11 cellular contexts compared by ENCODE assay signal in genomic region chr6:3518356-3518841, GRCh38.
A peak's percentile ranks its signal among the peaks of the same experiment; 100 is the strongest.
DNase-seq lines count a peak whose midpoint lies in the region; ATAC-seq and TF ChIP-seq lines count a peak whose summit lies in the region.
"Had no signal": no experiment of that assay in that cellular context is flagged by ENCODE, and none has a peak within 500 bp of the region (broad histone marks: within the 10 kb centered on the region; RNA-seq: fewer than 3 reads in every experiment).

No MANE protein-coding gene starts in this region.

- TF ChIP-seq CTCF in mammary epithelial cell (conservative IDR thresholded peaks at IDR 0.05 in 1 of 2, IDR thresholded peaks at IDR 0.05 in 1 of 2; ENCODE audit: extremely low read depth in 1 of 2, insufficient read depth in 1 of 2, low read depth in 1 of 2, low read length in 2 of 2) (no peak), right atrium auricular region (IDR thresholded peaks at IDR 0.05) (no peak)

- H3K4me3 ChIP-seq in mammary epithelial cell (replicated peaks in 1 of 3; ENCODE audit: insufficient read depth in 1 of 3, low read depth in 2 of 3, low read length in 3 of 3): no peak overlapping the region
- H3K4me3 ChIP-seq in mesenchymal stem cell (ENCODE audit: insufficient read depth in 1 of 2, low read depth in 1 of 2, low read length in 2 of 2): no peak overlapping the region
- H3K4me3 ChIP-seq in right atrium auricular region: no peak overlapping the region

- H3K14ac ChIP-seq in mesenchymal stem cell (ENCODE audit: low read length in 2 of 2): peak overlapping the region in 1 of 2 experiments; percentile 63

- no peaks in the 10 kb centered on the region for H4K20me1 ChIP-seq in mammary epithelial cell (ENCODE audit: insufficient read depth, low read length)

- H2BK12ac ChIP-seq in mesenchymal stem cell (ENCODE audit: low read length in 2 of 2): peak overlapping the region; percentile 11 to 31

- H3K9me3 ChIP-seq in mammary epithelial cell (replicated peaks; ENCODE audit: insufficient read depth, low read length) (no peaks in the 10 kb centered on the region), mesenchymal stem cell (ENCODE audit: control insufficient read depth, low read length) (no peaks in the 10 kb centered on the region), right atrium auricular region (peaks cover 0 to 6% of the 10 kb centered on the region in 2 donors)

- H3K36me3 ChIP-seq in mammary epithelial cell (ENCODE audit: insufficient read depth, low read length) (no peaks in the 10 kb centered on the region), mesenchymal stem cell (ENCODE audit: control insufficient read depth in 1 of 2, insufficient read depth in 2 of 2, low read depth in 1 of 2, low read length in 2 of 2) (no peaks in the 10 kb centered on the region), right atrium auricular region (no peaks in the 10 kb centered on the region)

- H3K79me2 ChIP-seq in mammary epithelial cell (ENCODE audit: insufficient read depth, low read length): no peaks in the 10 kb centered on the region

- no peak overlapping the region for H2BK120ac ChIP-seq in mesenchymal stem cell (ENCODE audit: low read depth, low read length)

- no peak overlapping the region for H2BK5ac ChIP-seq in mesenchymal stem cell (ENCODE audit: low read depth, low read length, poor library complexity, severe bottlenecking)

- CTCF ChIA-PET in mammary epithelial cell (lab: Charles Lee; ENCODE audit: low non-redundant PET): interaction anchor here (0.7 kb wide), 1 partner anchor 233 kb away, joined by 4 read pairs; no protein-coding TSS in a partner anchor

- H3K4ac ChIP-seq in mesenchymal stem cell (ENCODE audit: low read depth in 1 of 2, low read length in 2 of 2): no peak overlapping the region

- peak overlapping the region; percentile 72 for H3K4me2 ChIP-seq in mammary epithelial cell (ENCODE audit: insufficient read depth, low read depth, low read length)
- H3K4me2 ChIP-seq in mesenchymal stem cell (ENCODE audit: low read length, poor library complexity, severe bottlenecking): no peak overlapping the region

- no peak for ATAC-seq in GM21786 (IDR thresholded peaks at IDR 0.05; ENCODE audit: unreplicated experiment)
- ATAC-seq in GM21825 (IDR thresholded peaks at IDR 0.05; ENCODE audit: unreplicated experiment): no peak

- dilution Hi-C loops in mammary epithelial cell (cut with HindIII; ENCODE audit: low sequenced_read_pairs): no loop called here

- peak overlapping the region; percentile 12 for H4K91ac ChIP-seq in mesenchymal stem cell (ENCODE audit: low read length)

- peak overlapping the region; percentile 6 to 92 for H3K18ac ChIP-seq in mesenchymal stem cell (ENCODE audit: low read depth in 1 of 2, low read length in 2 of 2)

- H3K9ac ChIP-seq in mammary epithelial cell (ENCODE audit: insufficient read depth, low read length): peak overlapping the region; percentile 30
- H3K9ac ChIP-seq in mesenchymal stem cell (ENCODE audit: low read length): peak overlapping the region; percentile 55

- H3K4me1 ChIP-seq in mammary epithelial cell (ENCODE audit: insufficient read depth, low read length) (peaks cover 37% of the 10 kb centered on the region), mesenchymal stem cell (ENCODE audit: control insufficient read depth, insufficient read depth, low read depth, low read length) (peaks cover 20% of the 10 kb centered on the region), right atrium auricular region (no peaks in the 10 kb centered on the region)

- intact Hi-C loops in mammary epithelial cell (cut with micrococcal nuclease): loop anchor here (2.0 to 5.0 kb wide), 3 partner anchors 64 to 94 kb away; no protein-coding TSS in a partner anchor

- no TSS peak for BruUV-seq in mammary epithelial cell (replicated peaks; lab: Mats Ljungman, UMichigan)

- H3K27me3 ChIP-seq in mammary epithelial cell (ENCODE audit: insufficient read depth, low read length) (no peaks in the 10 kb centered on the region), mesenchymal stem cell (ENCODE audit: control insufficient read depth in 1 of 2, insufficient read depth in 1 of 2, low read length in 2 of 2) (peaks cover 0 to 1% of the 10 kb centered on the region in 2 experiments), right atrium auricular region (no peaks in the 10 kb centered on the region)

- H3K27ac ChIP-seq in mammary epithelial cell (ENCODE audit: insufficient read depth, low read depth, low read length): peak overlapping the region; percentile 79
- peak overlapping the region; percentile 24 for H3K27ac ChIP-seq in mesenchymal stem cell (ENCODE audit: low read length, poor library complexity, severe bottlenecking)
- H3K27ac ChIP-seq in right atrium auricular region: no peak overlapping the region

- no peaks in the 10 kb centered on the region for H3K79me1 ChIP-seq in mesenchymal stem cell (replicated peaks; ENCODE audit: low read length, poor library complexity, severe bottlenecking)

- WGBS in mammary epithelial cell (ENCODE audit: low coverage, missing lambda C conversion rate): 0% methylated on average over 12 of the region's 12 CpGs
- 49% methylated on average over 12 of the region's 12 CpGs for WGBS in mesenchymal stem cell

- no peak overlapping the region for H2AK5ac ChIP-seq in mesenchymal stem cell (ENCODE audit: low read length, severe bottlenecking)

- no peak overlapping the region for H3K23ac ChIP-seq in mesenchymal stem cell (ENCODE audit: low read length in 2 of 2)

- peak overlapping the region; percentile 33 for H4K8ac ChIP-seq in mesenchymal stem cell (ENCODE audit: low read length)

- peak overlapping the region; percentile 75 for H2AFZ ChIP-seq in mammary epithelial cell (ENCODE audit: low read depth, low read length)
- no peak overlapping the region for H2AFZ ChIP-seq in mesenchymal stem cell (ENCODE audit: low read depth, low read length)

- H2BK15ac ChIP-seq in mesenchymal stem cell (ENCODE audit: low read depth, poor library complexity, severe bottlenecking): no peak overlapping the region

- in situ Hi-C loops in mammary epithelial cell (cut with MboI; ENCODE audit: low sequenced_read_pairs in 2 of 2): no loop called here

- DNase-seq in AG08396 (ENCODE audit: low spot score): peak; percentile 55
- peak; percentile 80 for DNase-seq in LHCN-M2 (ENCODE audit: low read depth)
- DNase-seq in mammary epithelial cell: peak; percentile 94
- peak; percentile 76 for DNase-seq in mesenchymal stem cell
- DNase-seq in right atrium auricular region (ENCODE audit: low spot score): no peak
- DNase-seq in HuH-7.5 (ENCODE audit: low spot score): no peak
- DNase-seq: activated CD4-positive, alpha-beta T cell treated with anti-CD3 and anti-CD28 coated beads for 1 hour; NCI-H1436 treated with DMSO at 0.1 percent for 48 hours; stimulated activated naive CD4-positive, alpha-beta T cell treated with Interleukin-2 at 50 U/mL for 16 hours had no signal

Comparison
In these comparisons a context has a peak if more than half of its experiments do, and no peak if none do; other contexts are left out.
1. DNase-seq: peak in AG08396 (single experiment), LHCN-M2 (single experiment), mammary epithelial cell (single experiment) and mesenchymal stem cell (single experiment); none in right atrium auricular region (single experiment) and HuH-7.5 (single experiment).
2. H3K27ac ChIP-seq: peak in mammary epithelial cell (single experiment) and mesenchymal stem cell (single experiment); none in right atrium auricular region (0 of 2).